Comparison of ENCODE assay signal across 8 cellular contexts in the genomic region with DNA sequence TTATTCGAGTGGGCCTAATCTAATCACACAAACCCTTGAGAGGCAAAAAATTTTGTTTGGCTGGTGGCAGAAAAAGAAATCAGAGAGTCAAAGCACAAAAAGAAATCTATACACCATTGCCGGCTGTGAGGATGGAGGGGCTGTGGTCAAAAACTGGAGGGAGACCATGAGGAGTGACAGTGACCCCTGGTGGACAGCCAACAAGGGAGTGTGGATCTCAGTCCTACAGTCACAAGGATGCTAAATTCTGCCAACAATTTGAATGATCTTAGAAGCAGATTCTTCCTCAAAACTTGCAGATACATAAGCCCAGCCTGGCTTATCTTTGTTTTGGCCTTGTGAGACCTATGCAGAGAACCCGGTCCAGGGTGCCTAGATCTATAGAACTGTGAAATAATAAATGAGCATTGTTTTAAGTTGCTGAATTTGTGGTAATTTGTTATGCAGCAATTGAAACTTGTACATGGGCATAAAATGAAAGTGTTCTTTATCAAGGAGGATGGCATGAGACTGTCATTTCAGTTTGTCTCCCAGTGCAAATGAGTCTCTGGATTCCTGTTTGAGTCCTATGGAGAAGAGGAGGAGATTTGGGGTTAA.
DNase-seq lines count a peak whose midpoint lies in the region; ATAC-seq and TF ChIP-seq lines count a peak whose summit lies in the region.

No MANE protein-coding gene starts in this region.

- peaks cover 0 to 6% (median 2%) of the 10 kb centered on the region in 4 donors for H3K4me1 ChIP-seq in right lobe of liver

- peak; percentile 51 for TF ChIP-seq CTCF in AG04449 (IDR thresholded peaks at IDR 0.05; ENCODE audit: insufficient read depth, low read length, missing control alignments)
- peak; percentile 72 for TF ChIP-seq CTCF in GM12874 (IDR thresholded peaks at IDR 0.05; ENCODE audit: insufficient read depth, low read depth, low read length)
- peak in 3 of 4 donors; percentile 24 to 33 (median 29) for TF ChIP-seq CTCF in right lobe of liver (IDR thresholded peaks at IDR 0.05)

- no peaks in the 10 kb centered on the region for H3K36me3 ChIP-seq in right lobe of liver

- no peak for TF ChIP-seq POLR2A in right lobe of liver (IDR thresholded peaks at IDR 0.05)

- no peak overlapping the region for H3K27ac ChIP-seq in right lobe of liver

- no peaks in the 10 kb centered on the region for H3K27me3 Mint-ChIP-seq in activated T-cell treated with anti-CD3 and anti-CD28 coated beads, Interleukin-2, amount 50 U/mL, for 72 hours (ENCODE audit: low read depth)

- H3K36me3 Mint-ChIP-seq in activated T-cell treated with anti-CD3 and anti-CD28 coated beads, Interleukin-2, amount 50 U/mL, for 72 hours (ENCODE audit: insufficient read depth in 2 of 2), result no peaks in the 10 kb centered on the region

- no peak overlapping the region for H3K4me3 Mint-ChIP-seq in activated T-cell treated with anti-CD3 and anti-CD28 coated beads, Interleukin-2, amount 50 U/mL, for 72 hours

- H3K9me3 ChIP-seq in right lobe of liver, result no peaks in the 10 kb centered on the region

- WGBS in right lobe of liver (ENCODE audit: insufficient coverage, low coverage, low lambda C conversion rate, missing lambda C conversion rate), result 38% methylated on average over 3 of the region's 3 CpGs

- intact Hi-C loops in right lobe of liver (cut with DNase I), result no loop called here

- POLR2A ChIA-PET in AG04449 (lab: Yijun Ruan, JAX), result no interaction called here

- no peaks in the 10 kb centered on the region for H3K9me3 Mint-ChIP-seq in activated T-cell treated with anti-CD3 and anti-CD28 coated beads, Interleukin-2, amount 50 U/mL, for 72 hours

- H3K4me3 ChIP-seq in AG04449 (ENCODE audit: low read depth, low read length) (no peak overlapping the region), right lobe of liver (no peak overlapping the region)

- ATAC-seq in HG02884 (IDR thresholded peaks at IDR 0.05; ENCODE audit: unreplicated experiment) (peak; percentile 90), right lobe of liver (no peak)
- peak in 1 of 2 donors; percentile 45 for ATAC-seq in activated T-cell treated with anti-CD3 and anti-CD28 coated beads, Interleukin-2, amount 50 U/mL, for 72 hours (replicated peaks in 1 of 2)

- peak overlapping the region; percentile 25 for H3K27ac Mint-ChIP-seq in activated T-cell treated with anti-CD3 and anti-CD28 coated beads, Interleukin-2, amount 50 U/mL, for 72 hours

- CTCF ChIA-PET in AG04449 (lab: Yijun Ruan, JAX), result interaction anchor here (0.8 to 1.4 kb wide), 3 partner anchors 16 to 989 kb away, joined by 3 to 4 read pairs (median 3); no protein-coding TSS in a partner anchor

- no peak for DNase-seq in AG04449 (ENCODE audit: low read depth, low spot score)
- peak; percentile 39 for DNase-seq in NCI-H748 treated with DMSO at 0.1 percent for 48 hours (lab: John Stamatoyannopoulos, UW)
- DNase-seq in activated T-cell treated with anti-CD3 and anti-CD28 coated beads, Interleukin-2, amount 50 U/mL, for 72 hours, result peak; percentile 14 to 29
- DNase-seq in right lobe of liver, result no peak
- no peak for DNase-seq in NCI-H774 (lab: John Stamatoyannopoulos, UW)
- no peak for DNase-seq in NCI-H1048 (lab: John Stamatoyannopoulos, UW)

- no peaks in the 10 kb centered on the region for H3K4me1 Mint-ChIP-seq in activated T-cell treated with anti-CD3 and anti-CD28 coated beads, Interleukin-2, amount 50 U/mL, for 72 hours (ENCODE audit: low read depth)

- H3K27me3 ChIP-seq in right lobe of liver, result no peaks in the 10 kb centered on the region

Comparison
In these comparisons a context has a peak if more than half of its experiments do, and no peak if none do; other contexts are left out.
1. DNase-seq: peak in NCI-H748 treated with DMSO at 0.1 percent for 48 hours (single experiment) and activated T-cell treated with anti-CD3 and anti-CD28 coated beads, Interleukin-2, amount 50 U/mL, for 72 hours (2 of 2); none in AG04449 (single experiment), right lobe of liver (0 of 3), NCI-H774 (single experiment) and NCI-H1048 (single experiment).
2. Peak in every context shown above with its lines, with median percentiles within 50 percentile points of each other: CTCF ChIP-seq.